Comparison of ENCODE assay signal across 18 cellular contexts in the genomic region with DNA sequence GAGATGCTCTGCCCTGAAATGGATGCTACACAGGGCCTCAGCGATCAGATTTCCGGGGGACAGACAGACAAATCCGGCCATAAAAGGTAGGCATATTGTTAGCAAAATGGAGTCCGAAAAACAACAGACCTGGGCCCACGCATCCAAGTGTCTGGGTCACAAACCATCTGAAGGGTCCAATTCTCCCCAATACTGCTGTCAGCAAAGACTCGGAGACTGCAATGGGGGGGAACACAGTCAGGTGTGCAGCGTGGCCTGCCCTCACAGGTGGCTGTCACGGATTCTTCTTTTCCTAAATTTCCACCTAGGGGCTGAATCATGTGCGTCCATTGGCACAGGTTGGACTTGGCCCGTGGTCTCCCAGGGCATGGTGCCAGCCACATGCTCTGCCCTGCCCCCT. TPM values are rescaled to one million over a fixed set of nuclear protein-coding genes. Genes with fewer than 3 reads are reported as not detected.
A peak's percentile ranks its signal among the peaks of the same experiment; 100 is the strongest.
DNase-seq lines count a peak whose midpoint lies in the region; ATAC-seq and TF ChIP-seq lines count a peak whose summit lies in the region.
"Had no signal": no experiment of that assay in that cellular context is flagged by ENCODE, and none has a peak within 500 bp of the region (broad histone marks: within the 10 kb centered on the region; RNA-seq: fewer than 3 reads in every experiment).

No MANE protein-coding gene starts in this region.

- H3K9me2 ChIP-seq in GM23338 (ENCODE audit: insufficient read depth) = no peaks in the 10 kb centered on the region

- no peaks in the 10 kb centered on the region for H3K9me3 ChIP-seq in BLaER1
- no peaks in the 10 kb centered on the region for H3K9me3 ChIP-seq in Panc1 (ENCODE audit: control insufficient read depth, insufficient read depth, low read depth, low read length)
- H3K9me3 ChIP-seq: A549, Caco-2 had no signal

- H3K4me3 ChIP-seq in BLaER1 = no peak overlapping the region
- H3K4me3 ChIP-seq in GM23338 = no peak overlapping the region
- H3K4me3 ChIP-seq in Panc1 (ENCODE audit: low read depth in 2 of 2, low read length in 2 of 2) = no peak overlapping the region
- H3K4me3 ChIP-seq: A549 had no signal

- no peak overlapping the region for H3K27ac ChIP-seq in BLaER1
- no peak overlapping the region for H3K27ac ChIP-seq in GM23338 (ENCODE audit: low read depth)
- peak overlapping the region; percentile 46; the same call in 1 of the 2 replicates for H3K27ac ChIP-seq in Panc1 (ENCODE audit: low read length)
- H3K27ac ChIP-seq: 22Rv1, A549, C4-2B had no signal

- H3K36me3 ChIP-seq in BLaER1 (no peaks in the 10 kb centered on the region), GM23338 (ENCODE audit: insufficient read depth) (no peaks in the 10 kb centered on the region), Panc1 (ENCODE audit: control insufficient read depth, insufficient read depth, low read length) (no peaks in the 10 kb centered on the region)

- ATAC-seq in GM23338 = no peak
- no peak for ATAC-seq in Panc1
- ATAC-seq: A549; CD8-positive, alpha-beta T cell had no signal

- no peaks in the 10 kb centered on the region for H3K36me3 Mint-ChIP-seq in GM23338 (ENCODE audit: low read depth)
- H3K36me3 Mint-ChIP-seq: CD8-positive, alpha-beta T cell had no signal

- H2AFZ ChIP-seq in GM23338 = peak overlapping the region; percentile 59

- no TSS peak for BruUV-seq in Panc1 (replicated peaks; lab: Mats Ljungman, UMichigan)

- DNase-seq in GM23338 (ENCODE audit: low spot score) (no peak), Panc1 (ENCODE audit: low read depth, low spot score) (no peak), NCI-H1694 (lab: John Stamatoyannopoulos, UW) (no peak), HK-2 (ENCODE audit: unreplicated experiment) (no peak), dermis blood vessel endothelial cell (no peak)
- DNase-seq: AML-193; Caco-2; Calu3; CD4-positive, alpha-beta T cell; CD8-positive, alpha-beta T cell; DMS79 treated with DMSO at 0.1 percent for 48 hours; GF-D8 had no signal

- POLR2A ChIA-PET in Panc1 (lab: Charles Lee) = interaction anchor here (0.7 kb wide), 1 partner anchor 394 kb away, joined by 4 read pairs; no protein-coding TSS in a partner anchor

- no peak overlapping the region for H3K9ac ChIP-seq in BLaER1

- no peaks in the 10 kb centered on the region for H3K27me3 ChIP-seq in BLaER1
- no peaks in the 10 kb centered on the region for H3K27me3 ChIP-seq in GM23338 (ENCODE audit: insufficient read depth)
- no peaks in the 10 kb centered on the region for H3K27me3 ChIP-seq in Panc1 (ENCODE audit: control insufficient read depth, insufficient read depth, low read length)

- intact Hi-C loops in Panc1 (cut with micrococcal nuclease; ENCODE audit: unreplicated experiment) = loop anchor here (5.0 kb wide), 1 partner anchor 83 kb away; no protein-coding TSS in a partner anchor

- peaks cover 17% of the 10 kb centered on the region for H3K4me1 Mint-ChIP-seq in GM23338

- H3K27ac Mint-ChIP-seq in GM23338 = no peak overlapping the region
- H3K27ac Mint-ChIP-seq: B cell; CD4-positive, alpha-beta T cell; CD8-positive, alpha-beta T cell had no signal

- TF ChIP-seq CTCF in GM23338 (conservative IDR thresholded peaks at IDR 0.05; ENCODE audit: low read depth in 2 of 2) (no peak), Panc1 (IDR thresholded peaks at IDR 0.05) (no peak)

- H3K4me1 ChIP-seq in BLaER1 (peaks cover 53% of the 10 kb centered on the region), GM23338 (ENCODE audit: insufficient read depth) (no peaks in the 10 kb centered on the region), Panc1 (ENCODE audit: control insufficient read depth, insufficient read depth, low read length) (peaks cover 37% of the 10 kb centered on the region)
- H3K4me1 ChIP-seq: A549, Caco-2 had no signal

- H3K4me2 ChIP-seq in BLaER1 (peak overlapping the region; percentile 30; the same call in 1 of the 2 replicates), GM23338 (no peak overlapping the region)
- H3K4me2 ChIP-seq: A549 had no signal

- H4K20me1 ChIP-seq in BLaER1 (no peaks in the 10 kb centered on the region), GM23338 (replicated peaks; ENCODE audit: insufficient read depth) (no peaks in the 10 kb centered on the region)

- H3F3A ChIP-seq in GM23338 (replicated peaks; ENCODE audit: low read depth) = no peaks in the 10 kb centered on the region

- no peak overlapping the region for H3K4me3 Mint-ChIP-seq in GM23338
- H3K4me3 Mint-ChIP-seq: B cell; CD4-positive, alpha-beta T cell; CD8-positive, alpha-beta T cell had no signal

- no peaks in the 10 kb centered on the region for H3K79me2 ChIP-seq in GM23338 (replicated peaks; ENCODE audit: insufficient read depth)

- no peaks in the 10 kb centered on the region for H3K9me3 Mint-ChIP-seq in GM23338
- H3K9me3 Mint-ChIP-seq: CD4-positive, alpha-beta T cell; CD8-positive, alpha-beta T cell had no signal

- peaks cover 6% of the 10 kb centered on the region for H3K27me3 Mint-ChIP-seq in GM23338 (ENCODE audit: insufficient read depth, low read depth, poor library complexity)
- H3K27me3 Mint-ChIP-seq: B cell; CD4-positive, alpha-beta T cell had no signal

- CTCF ChIA-PET in Panc1 (lab: Charles Lee) = no interaction called here

- in situ Hi-C loops in Panc1 (cut with HindIII; ENCODE audit: low pct_unique_long_range_greater_than_20kb, low sequenced_read_pairs) = no loop called here

TF ChIP-seq in GM23338, 12 proteins besides CTCF, POLR2A, EP300 and RAD21 (continues in another document):
- TF ChIP-seq, protein P1, sequence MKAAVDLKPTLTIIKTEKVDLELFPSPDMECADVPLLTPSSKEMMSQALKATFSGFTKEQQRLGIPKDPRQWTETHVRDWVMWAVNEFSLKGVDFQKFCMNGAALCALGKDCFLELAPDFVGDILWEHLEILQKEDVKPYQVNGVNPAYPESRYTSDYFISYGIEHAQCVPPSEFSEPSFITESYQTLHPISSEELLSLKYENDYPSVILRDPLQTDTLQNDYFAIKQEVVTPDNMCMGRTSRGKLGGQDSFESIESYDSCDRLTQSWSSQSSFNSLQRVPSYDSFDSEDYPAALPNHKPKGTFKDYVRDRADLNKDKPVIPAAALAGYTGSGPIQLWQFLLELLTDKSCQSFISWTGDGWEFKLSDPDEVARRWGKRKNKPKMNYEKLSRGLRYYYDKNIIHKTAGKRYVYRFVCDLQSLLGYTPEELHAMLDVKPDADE (IDR thresholded peaks at IDR 0.05) = no peak
- TF ChIP-seq CREB1 (CRISPR knock-in tag; IDR thresholded peaks at IDR 0.05; ENCODE audit: low read depth) = no peak
- TF ChIP-seq POLR2AphosphoS5 (IDR thresholded peaks at IDR 0.05; ENCODE audit: low read depth) = no peak
- no peak for TF ChIP-seq STAT1 (IDR thresholded peaks at IDR 0.05; ENCODE audit: unreplicated experiment)
- TF ChIP-seq NANOG (IDR thresholded peaks at IDR 0.05; ENCODE audit: borderline replicate concordance) = no peak
- TF ChIP-seq EZH2 (IDR thresholded peaks at IDR 0.05; ENCODE audit: low read depth, unreplicated experiment) = no peak
- TF ChIP-seq EZH2phosphoT487 (IDR thresholded peaks at IDR 0.05; ENCODE audit: unreplicated experiment) = no peak
- TF ChIP-seq JUNB (IDR thresholded peaks at IDR 0.05; ENCODE audit: unreplicated experiment) = no peak
- TF ChIP-seq ZNF114 (CRISPR knock-in tag; IDR thresholded peaks at IDR 0.05) = no peak
- no peak for TF ChIP-seq ZNF331 (CRISPR knock-in tag; IDR thresholded peaks at IDR 0.05; ENCODE audit: low read depth)
- TF ChIP-seq, protein P2, sequence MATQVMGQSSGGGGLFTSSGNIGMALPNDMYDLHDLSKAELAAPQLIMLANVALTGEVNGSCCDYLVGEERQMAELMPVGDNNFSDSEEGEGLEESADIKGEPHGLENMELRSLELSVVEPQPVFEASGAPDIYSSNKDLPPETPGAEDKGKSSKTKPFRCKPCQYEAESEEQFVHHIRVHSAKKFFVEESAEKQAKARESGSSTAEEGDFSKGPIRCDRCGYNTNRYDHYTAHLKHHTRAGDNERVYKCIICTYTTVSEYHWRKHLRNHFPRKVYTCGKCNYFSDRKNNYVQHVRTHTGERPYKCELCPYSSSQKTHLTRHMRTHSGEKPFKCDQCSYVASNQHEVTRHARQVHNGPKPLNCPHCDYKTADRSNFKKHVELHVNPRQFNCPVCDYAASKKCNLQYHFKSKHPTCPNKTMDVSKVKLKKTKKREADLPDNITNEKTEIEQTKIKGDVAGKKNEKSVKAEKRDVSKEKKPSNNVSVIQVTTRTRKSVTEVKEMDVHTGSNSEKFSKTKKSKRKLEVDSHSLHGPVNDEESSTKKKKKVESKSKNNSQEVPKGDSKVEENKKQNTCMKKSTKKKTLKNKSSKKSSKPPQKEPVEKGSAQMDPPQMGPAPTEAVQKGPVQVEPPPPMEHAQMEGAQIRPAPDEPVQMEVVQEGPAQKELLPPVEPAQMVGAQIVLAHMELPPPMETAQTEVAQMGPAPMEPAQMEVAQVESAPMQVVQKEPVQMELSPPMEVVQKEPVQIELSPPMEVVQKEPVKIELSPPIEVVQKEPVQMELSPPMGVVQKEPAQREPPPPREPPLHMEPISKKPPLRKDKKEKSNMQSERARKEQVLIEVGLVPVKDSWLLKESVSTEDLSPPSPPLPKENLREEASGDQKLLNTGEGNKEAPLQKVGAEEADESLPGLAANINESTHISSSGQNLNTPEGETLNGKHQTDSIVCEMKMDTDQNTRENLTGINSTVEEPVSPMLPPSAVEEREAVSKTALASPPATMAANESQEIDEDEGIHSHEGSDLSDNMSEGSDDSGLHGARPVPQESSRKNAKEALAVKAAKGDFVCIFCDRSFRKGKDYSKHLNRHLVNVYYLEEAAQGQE (IDR thresholded peaks at IDR 0.05; ENCODE audit: unreplicated experiment) = no peak

RNA-seq across cellular contexts. Expression of a gene that starts 12.9 kb away (rescaled TPM):
- 0.03 and 0.16 TPM in 2 replicates for total RNA-seq in GM23338 (2014; rRNA removed; shearing (Covaris generic))
- polyA plus RNA-seq in GM23338 (2016; fragmentation: Nextera tagmentation; extraction: Ambion mirVana) = not detected in 2 replicates
- total RNA-seq in Panc1 (2021; ENCODE audit: unreplicated experiment) (2.2 TPM), dermis blood vessel endothelial cell (2.9 and 21.4 TPM in 2 replicates)
- polyA plus RNA-seq in Panc1 (2012; ENCODE audit: insufficient read length) = 2.5 TPM
- total RNA-seq: A172 had no signal

RNA-seq across cellular contexts. Expression of a gene that starts 44.1 kb away (rescaled TPM):
- total RNA-seq in GM23338 (2014; rRNA removed; shearing (Covaris generic)) = 29.7 and 39.0 TPM in 2 replicates
- 12.9 and 14.9 TPM in 2 replicates for polyA plus RNA-seq in GM23338 (2016; fragmentation: Nextera tagmentation; extraction: Ambion mirVana)
- total RNA-seq in Panc1 (2021; ENCODE audit: unreplicated experiment) = 72.7 TPM
- polyA plus RNA-seq in Panc1 (2012; ENCODE audit: insufficient read length) = 29.3 TPM
- total RNA-seq in dermis blood vessel endothelial cell = 16.8 and 24.5 TPM in 2 replicates
